ENCODE assay signal across 11 cellular contexts in the genomic region with DNA sequence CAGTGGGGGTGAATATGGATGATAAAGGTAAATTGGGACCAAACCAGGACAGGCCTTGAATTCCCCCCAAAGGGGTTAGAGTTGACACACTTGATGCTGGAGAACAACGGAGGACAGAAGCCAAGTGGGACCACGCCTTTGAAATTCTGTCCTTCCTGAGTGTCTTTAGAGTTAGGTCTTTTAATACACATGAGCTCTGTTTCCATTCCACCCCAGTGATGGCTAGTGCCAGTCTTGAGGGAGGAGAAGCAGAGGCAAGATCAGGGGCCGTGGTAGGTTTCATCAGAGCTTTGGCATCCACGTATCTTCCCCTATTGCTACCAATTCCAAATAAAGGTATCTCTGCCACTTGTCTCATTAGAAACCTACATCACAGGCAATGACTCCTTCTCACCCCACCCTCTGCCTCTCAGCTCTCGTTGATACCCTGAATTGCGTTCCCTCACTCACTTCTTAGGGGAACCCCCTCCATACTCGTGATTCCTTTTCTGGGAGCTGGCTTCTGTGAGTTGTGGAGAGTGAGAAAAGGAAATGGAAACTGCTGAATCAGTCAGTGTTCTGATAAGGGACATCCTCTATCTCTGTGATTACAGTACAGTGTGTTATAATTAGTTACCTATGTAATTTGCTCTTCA. TPM values are rescaled to one million over a fixed set of nuclear protein-coding genes. Genes with fewer than 3 reads are reported as not detected.
DNase-seq lines count a peak whose midpoint lies in the region; ATAC-seq and TF ChIP-seq lines count a peak whose summit lies in the region.
"Had no signal": no experiment of that assay in that cellular context is flagged by ENCODE, and none has a peak within 500 bp of the region (broad histone marks: within the 10 kb centered on the region; RNA-seq: fewer than 3 reads in every experiment).

No MANE protein-coding gene starts in this region.

- POLR2A ChIA-PET in activated CD4-positive, alpha-beta memory T cell treated with anti-CD3 and anti-CD28 coated beads for 36 hours (lab: Charles Lee) = no interaction called here
- POLR2A ChIA-PET in activated CD4-positive, alpha-beta memory T cell treated with anti-CD3 and anti-CD28 coated beads, Interleukin-2, amount 10 ng/mL, durations not matched to agents 7 days and 5 days (lab: Charles Lee) = no interaction called here
- POLR2A ChIA-PET in activated CD8-positive, alpha-beta T cell treated with anti-CD3 and anti-CD28 coated beads, Interleukin-2, amount 10 ng/mL, durations not matched to agents 7 days and 5 days (lab: Charles Lee) = no interaction called here

- H3K9me3 ChIP-seq in spleen = no peaks in the 10 kb centered on the region

- H3K4me3 Mint-ChIP-seq in activated CD4-positive, alpha-beta memory T cell treated with anti-CD3 and anti-CD28 coated beads for 36 hours = no peak overlapping the region
- no peak overlapping the region for H3K4me3 Mint-ChIP-seq in activated CD4-positive, alpha-beta memory T cell treated with anti-CD3 and anti-CD28 coated beads, Interleukin-2, amount 10 ng/mL, durations not matched to agents 7 days and 5 days
- H3K4me3 Mint-ChIP-seq in activated CD8-positive, alpha-beta T cell treated with anti-CD3 and anti-CD28 coated beads, Interleukin-2, amount 10 ng/mL, durations not matched to agents 7 days and 5 days = no peak overlapping the region
- H3K4me3 Mint-ChIP-seq: H9, WTC11 had no signal

- 29 to 46% (median 36%) methylated on average over 7 of the region's 7 CpGs for WGBS in spleen, 5 donors

- no peak for TF ChIP-seq CTCF in spleen (IDR thresholded peaks at IDR 0.05 in 8 of 11, conservative IDR thresholded peaks at IDR 0.05 in 3 of 11)

- H3K27me3 Mint-ChIP-seq in activated CD4-positive, alpha-beta memory T cell treated with anti-CD3 and anti-CD28 coated beads for 36 hours = peaks cover 32% of the 10 kb centered on the region
- peaks cover 43% of the 10 kb centered on the region for H3K27me3 Mint-ChIP-seq in activated CD4-positive, alpha-beta memory T cell treated with anti-CD3 and anti-CD28 coated beads, Interleukin-2, amount 10 ng/mL, durations not matched to agents 7 days and 5 days
- peaks cover 20% of the 10 kb centered on the region for H3K27me3 Mint-ChIP-seq in activated CD8-positive, alpha-beta T cell treated with anti-CD3 and anti-CD28 coated beads, Interleukin-2, amount 10 ng/mL, durations not matched to agents 7 days and 5 days (ENCODE audit: low read depth)

- DNase-seq in activated CD4-positive, alpha-beta memory T cell treated with anti-CD3 and anti-CD28 coated beads for 36 hours = peak; percentile 51
- DNase-seq in activated CD4-positive, alpha-beta memory T cell treated with anti-CD3 and anti-CD28 coated beads, Interleukin-2, amount 10 ng/mL, durations not matched to agents 7 days and 5 days = no peak
- DNase-seq in activated CD8-positive, alpha-beta T cell treated with anti-CD3 and anti-CD28 coated beads, Interleukin-2, amount 10 ng/mL, durations not matched to agents 7 days and 5 days = peak; percentile 38
- DNase-seq in spleen (no peak), NCI-H1092 (lab: John Stamatoyannopoulos, UW) (no peak), putamen (ENCODE audit: low spot score) (no peak), NCI-H345 (lab: John Stamatoyannopoulos, UW) (no peak)
- DNase-seq: H9 had no signal

- no peak overlapping the region for H3K4me3 ChIP-seq in spleen

- H3K27ac ChIP-seq in spleen = peak overlapping the region in 5 of 8 donors; percentile 39 to 66 (median 58)

- H3K36me3 ChIP-seq in spleen = no peaks in the 10 kb centered on the region

- CTCF ChIA-PET in activated CD4-positive, alpha-beta memory T cell treated with anti-CD3 and anti-CD28 coated beads for 36 hours (lab: Charles Lee) = no interaction called here
- CTCF ChIA-PET in activated CD4-positive, alpha-beta memory T cell treated with anti-CD3 and anti-CD28 coated beads, Interleukin-2, amount 10 ng/mL, durations not matched to agents 7 days and 5 days (lab: Charles Lee) = no interaction called here
- CTCF ChIA-PET in activated CD8-positive, alpha-beta T cell treated with anti-CD3 and anti-CD28 coated beads, Interleukin-2, amount 10 ng/mL, durations not matched to agents 7 days and 5 days (lab: Charles Lee) = no interaction called here

- no peaks in the 10 kb centered on the region for H3K27me3 ChIP-seq in spleen (replicated peaks in 1 of 7)

- no peak overlapping the region for H3K27ac Mint-ChIP-seq in activated CD4-positive, alpha-beta memory T cell treated with anti-CD3 and anti-CD28 coated beads for 36 hours
- H3K27ac Mint-ChIP-seq in activated CD4-positive, alpha-beta memory T cell treated with anti-CD3 and anti-CD28 coated beads, Interleukin-2, amount 10 ng/mL, durations not matched to agents 7 days and 5 days = no peak overlapping the region
- peak overlapping the region; percentile 4 for H3K27ac Mint-ChIP-seq in activated CD8-positive, alpha-beta T cell treated with anti-CD3 and anti-CD28 coated beads, Interleukin-2, amount 10 ng/mL, durations not matched to agents 7 days and 5 days
- H3K27ac Mint-ChIP-seq: WTC11 had no signal

- ATAC-seq in HG02885 (IDR thresholded peaks at IDR 0.05; ENCODE audit: poor library complexity, unreplicated experiment) = peak; percentile 26
- peak; percentile 45 for ATAC-seq in activated CD8-positive, alpha-beta T cell treated with anti-CD3 and anti-CD28 coated beads, Interleukin-2, amount 10 ng/mL, durations not matched to agents 7 days and 5 days
- ATAC-seq: WTC11 had no signal

- peaks cover 13% of the 10 kb centered on the region for H3K4me1 Mint-ChIP-seq in activated CD4-positive, alpha-beta memory T cell treated with anti-CD3 and anti-CD28 coated beads for 36 hours (ENCODE audit: low read depth)
- peaks cover 30% of the 10 kb centered on the region for H3K4me1 Mint-ChIP-seq in activated CD4-positive, alpha-beta memory T cell treated with anti-CD3 and anti-CD28 coated beads, Interleukin-2, amount 10 ng/mL, durations not matched to agents 7 days and 5 days
- peaks cover 69% of the 10 kb centered on the region for H3K4me1 Mint-ChIP-seq in activated CD8-positive, alpha-beta T cell treated with anti-CD3 and anti-CD28 coated beads, Interleukin-2, amount 10 ng/mL, durations not matched to agents 7 days and 5 days (ENCODE audit: low read depth)

- peaks cover 0 to 88% (median 60%) of the 10 kb centered on the region in 6 donors for H3K4me1 ChIP-seq in spleen

- intact Hi-C loops in activated CD4-positive, alpha-beta memory T cell treated with anti-CD3 and anti-CD28 coated beads for 36 hours (cut with micrococcal nuclease) = no loop called here
- intact Hi-C loops in spleen (cut with DNase I; ENCODE audit: low total_unique reads) = no loop called here

- H3K36me3 Mint-ChIP-seq in activated CD4-positive, alpha-beta memory T cell treated with anti-CD3 and anti-CD28 coated beads for 36 hours = no peaks in the 10 kb centered on the region
- H3K36me3 Mint-ChIP-seq in activated CD4-positive, alpha-beta memory T cell treated with anti-CD3 and anti-CD28 coated beads, Interleukin-2, amount 10 ng/mL, durations not matched to agents 7 days and 5 days (ENCODE audit: low read depth) = no peaks in the 10 kb centered on the region
- H3K36me3 Mint-ChIP-seq in activated CD8-positive, alpha-beta T cell treated with anti-CD3 and anti-CD28 coated beads, Interleukin-2, amount 10 ng/mL, durations not matched to agents 7 days and 5 days (ENCODE audit: low read depth) = no peaks in the 10 kb centered on the region
- H3K36me3 Mint-ChIP-seq: WTC11 had no signal

- no peaks in the 10 kb centered on the region for H3K9me3 Mint-ChIP-seq in activated CD4-positive, alpha-beta memory T cell treated with anti-CD3 and anti-CD28 coated beads for 36 hours
- no peaks in the 10 kb centered on the region for H3K9me3 Mint-ChIP-seq in activated CD4-positive, alpha-beta memory T cell treated with anti-CD3 and anti-CD28 coated beads, Interleukin-2, amount 10 ng/mL, durations not matched to agents 7 days and 5 days
- H3K9me3 Mint-ChIP-seq in activated CD8-positive, alpha-beta T cell treated with anti-CD3 and anti-CD28 coated beads, Interleukin-2, amount 10 ng/mL, durations not matched to agents 7 days and 5 days (ENCODE audit: insufficient read depth) = no peaks in the 10 kb centered on the region
- H3K9me3 Mint-ChIP-seq: H9, WTC11 had no signal

- TF ChIP-seq POLR2A in spleen (IDR thresholded peaks at IDR 0.05) = no peak

RNA-seq across cellular contexts. Expression of gene CCL3L1, which starts 2.4 kb away (rescaled TPM):
- 10 to 100 TPM; 23.8 to 24.5 TPM for total RNA-seq in activated CD4-positive, alpha-beta memory T cell treated with anti-CD3 and anti-CD28 coated beads for 36 hours
- total RNA-seq in activated CD4-positive, alpha-beta memory T cell treated with anti-CD3 and anti-CD28 coated beads, Interleukin-2, amount 10 ng/mL, durations not matched to agents 7 days and 5 days = 1 to 10 TPM; 1.7 to 1.9 TPM
- total RNA-seq in activated CD8-positive, alpha-beta T cell treated with anti-CD3 and anti-CD28 coated beads, Interleukin-2, amount 10 ng/mL, durations not matched to agents 7 days and 5 days = under 1 TPM; 0.16 to 0.84 TPM
- 1 to 10 TPM in 5 of 7 donors, under 1 TPM in 1, not detected in 1; 0.51 to 8.2 (median 3.7) TPM for total RNA-seq in spleen
- 1 to 10 TPM in 2 of 3 donors, under 1 TPM in 1; 0.93 to 2.0 (median 1.1) TPM for polyA plus RNA-seq in spleen
- total RNA-seq: H9, lung microvascular endothelial cell, WTC11 had no signal

RNA-seq across cellular contexts. Expression of gene CCL4L2, which starts 11.9 kb away (rescaled TPM):
- 10 to 100 TPM; 48.9 to 58.6 TPM for total RNA-seq in activated CD4-positive, alpha-beta memory T cell treated with anti-CD3 and anti-CD28 coated beads for 36 hours
- 1 to 10 TPM; 3.6 to 4.0 TPM for total RNA-seq in activated CD4-positive, alpha-beta memory T cell treated with anti-CD3 and anti-CD28 coated beads, Interleukin-2, amount 10 ng/mL, durations not matched to agents 7 days and 5 days
- total RNA-seq in activated CD8-positive, alpha-beta T cell treated with anti-CD3 and anti-CD28 coated beads, Interleukin-2, amount 10 ng/mL, durations not matched to agents 7 days and 5 days = 1 to 10 TPM; 1.2 to 1.5 TPM
- 10 to 100 TPM in 3 of 7 donors, 1 to 10 TPM in 3, not detected in 1; 6.4 to 22.2 (median 14.9) TPM for total RNA-seq in spleen
- polyA plus RNA-seq in spleen = 1 to 10 TPM; 2.3 to 8.5 (median 3.5) TPM
- total RNA-seq: H9, lung microvascular endothelial cell, WTC11 had no signal

RNA-seq across cellular contexts. Expression of gene TBC1D3B, which starts 22.5 kb away (rescaled TPM):
- 1 to 10 TPM; 5.6 to 8.1 TPM for total RNA-seq in activated CD4-positive, alpha-beta memory T cell treated with anti-CD3 and anti-CD28 coated beads for 36 hours
- total RNA-seq in activated CD4-positive, alpha-beta memory T cell treated with anti-CD3 and anti-CD28 coated beads, Interleukin-2, amount 10 ng/mL, durations not matched to agents 7 days and 5 days = 1 to 10 TPM; 6.8 to 9.5 TPM
- 1 to 10 TPM; 6.7 to 8.1 TPM for total RNA-seq in activated CD8-positive, alpha-beta T cell treated with anti-CD3 and anti-CD28 coated beads, Interleukin-2, amount 10 ng/mL, durations not matched to agents 7 days and 5 days
- total RNA-seq in spleen = 10 to 100 TPM in 4 of 7 donors, 1 to 10 TPM in 2, not detected in 1; 4.3 to 13.5 (median 11.3) TPM
- 1 to 10 TPM; 1.3 to 4.3 (median 3.3) TPM for polyA plus RNA-seq in spleen

Comparison
In these comparisons a context has a peak if more than half of its experiments do, and no peak if none do; other contexts are left out.
1. DNase-seq: peak in activated CD4-positive, alpha-beta memory T cell treated with anti-CD3 and anti-CD28 coated beads for 36 hours (single experiment) and activated CD8-positive, alpha-beta T cell treated with anti-CD3 and anti-CD28 coated beads, Interleukin-2, amount 10 ng/mL, durations not matched to agents 7 days and 5 days (single experiment); none in activated CD4-positive, alpha-beta memory T cell treated with anti-CD3 and anti-CD28 coated beads, Interleukin-2, amount 10 ng/mL, durations not matched to agents 7 days and 5 days (single experiment), spleen (single experiment), NCI-H1092 (single experiment), putamen (single experiment) and NCI-H345 (single experiment).